Comparison of ENCODE assay signal across 28 cellular contexts in genomic region chr16:5393070-5393469, GRCh38.
"Had no signal": no experiment of that assay in that cellular context is flagged by ENCODE, and none has a peak within 500 bp of the region (broad histone marks: within the 10 kb centered on the region; RNA-seq: fewer than 3 reads in every experiment).

No MANE protein-coding gene starts in this region.

- H3K36me3 Mint-ChIP-seq: mesothelial cell of epicardium, naive B cell, natural killer cell, neural progenitor cell had no signal

- H3K27ac Mint-ChIP-seq: mesothelial cell of epicardium; naive B cell; natural killer cell; nephron progenitor cell; neural progenitor cell; stimulated activated naive CD8-positive, alpha-beta T cell treated with anti-CD3 and anti-CD28 coated beads, Interleukin-15, Interleukin-2, amounts not matched to agents 100 ng/mL and 50 ng/mL, for 24 hours had no signal

- H3K9me3 ChIP-seq: psoas muscle, right atrium auricular region, right lobe of liver, thoracic aorta, tibial artery, upper lobe of right lung, uterus had no signal

- H3K9ac ChIP-seq: neural progenitor cell, parathyroid adenoma had no signal

- H3K79me2 ChIP-seq: hepatocyte, parathyroid adenoma had no signal

- H3K4me3 Mint-ChIP-seq: mesothelial cell of epicardium; naive B cell; natural killer cell; nephron progenitor cell; neural progenitor cell; stimulated activated naive CD8-positive, alpha-beta T cell treated with anti-CD3 and anti-CD28 coated beads, Interleukin-15, Interleukin-2, amounts not matched to agents 100 ng/mL and 50 ng/mL, for 24 hours had no signal

- H3K9me3 Mint-ChIP-seq: mesothelial cell of epicardium; natural killer cell; neural progenitor cell; stimulated activated naive CD8-positive, alpha-beta T cell treated with anti-CD3 and anti-CD28 coated beads, Interleukin-15, Interleukin-2, amounts not matched to agents 100 ng/mL and 50 ng/mL, for 24 hours had no signal

- H3K4me2 ChIP-seq: hepatocyte, neural progenitor cell had no signal

- ATAC-seq: heart left ventricle, natural killer cell, psoas muscle, right lobe of liver, upper lobe of right lung had no signal

- DNase-seq: heart left ventricle; islet precursor cell; left ventricle myocardium inferior; mesendoderm; naive B cell; natural killer cell; nephron progenitor cell; psoas muscle; right lobe of liver; stimulated activated CD4-positive, alpha-beta T cell treated with anti-CD3 and anti-CD28 coated beads, Interleukin-12 subunit alpha, Interleukin-12 subunit beta, amount 100 ng/mL, for 4 hours; stimulated activated CD4-positive, alpha-beta T cell treated with anti-CD3 and anti-CD28 coated beads, Interleukin-15, amount 100 ng/mL, for 24 hours; stimulated activated CD4-positive, alpha-beta T cell treated with anti-CD3 and anti-CD28 coated beads, Interleukin-2, amount 100 ng/mL, for 24 hours; stimulated activated CD4-positive, alpha-beta T cell treated with anti-CD3 and anti-CD28 coated beads, Interleukin-4, amount 100 ng/mL, for 1 hour; stimulated activated naive CD4-positive, alpha-beta T cell; tibial artery; trophoblast cell; upper lobe of right lung; uterus had no signal

- H3K27ac ChIP-seq: heart left ventricle, hepatocyte, left ventricle myocardium inferior, neural progenitor cell, parathyroid adenoma, psoas muscle, right atrium auricular region, right lobe of liver, skin epidermis, suprapubic skin, thoracic aorta, tibial artery, upper lobe of right lung, uterus had no signal

- H3K4me1 ChIP-seq: heart left ventricle, left ventricle myocardium inferior, parathyroid adenoma, psoas muscle, right atrium auricular region, right lobe of liver, suprapubic skin, tibial artery, upper lobe of right lung, uterus had no signal

- H3K36me3 ChIP-seq: heart left ventricle, left ventricle myocardium inferior, neural progenitor cell, right atrium auricular region, right lobe of liver, suprapubic skin, thoracic aorta, tibial artery, upper lobe of right lung, uterus had no signal

- H3K4me1 Mint-ChIP-seq: mesothelial cell of epicardium, naive B cell, natural killer cell, nephron progenitor cell, neural progenitor cell had no signal

- H3K27me3 ChIP-seq: hepatocyte, neural progenitor cell, right atrium auricular region, right lobe of liver, suprapubic skin, tibial artery, upper lobe of right lung, uterus had no signal

- H3K4me3 ChIP-seq: heart left ventricle, hepatocyte, left ventricle myocardium inferior, lung, neural progenitor cell, psoas muscle, right atrium auricular region, right lobe of liver, skin epidermis, suprapubic skin, thoracic aorta, tibial artery, upper lobe of right lung, uterus had no signal

- H2AFZ ChIP-seq: hepatocyte, neural progenitor cell, parathyroid adenoma had no signal
